ENCODE assay signal across 1 cellular context in genomic region chr22:20149257-20150250, GRCh38.
TF ChIP-seq lines count a peak whose summit lies in the region.

No MANE protein-coding gene starts in this region.

TF ChIP-seq in K562, 482 proteins besides CTCF, POLR2A, EP300 and RAD21:
- no peak for TF ChIP-seq NR2F6 (CRISPR knock-in tag; IDR thresholded peaks at IDR 0.05)
- no peak for TF ChIP-seq FOS (IDR thresholded peaks at IDR 0.05; ENCODE audit: extremely low read depth, insufficient read length)
- TF ChIP-seq POLR2G (IDR thresholded peaks at IDR 0.05; ENCODE audit: low read depth, low read length) = peak; percentile 50; the same call in 1 of the 2 replicates
- TF ChIP-seq HCFC1 (IDR thresholded peaks at IDR 0.05; ENCODE audit: low read depth, low read length) = no peak
- peak; percentile 67 for TF ChIP-seq MAX (CRISPR knock-in tag; IDR thresholded peaks at IDR 0.05)
- no peak for TF ChIP-seq ZFPM2 (CRISPR knock-in tag; IDR thresholded peaks at IDR 0.05)
- no peak for TF ChIP-seq POLR2H (tag; IDR thresholded peaks at IDR 0.05; ENCODE audit: low read depth)
- TF ChIP-seq ZNF551 (CRISPR knock-in tag; IDR thresholded peaks at IDR 0.05) = no peak
- TF ChIP-seq BRCA1 (IDR thresholded peaks at IDR 0.05) = no peak
- TF ChIP-seq BRCA1 (CRISPR knock-in tag; IDR thresholded peaks at IDR 0.05) = peak; percentile 82; the same call in 1 of the 2 replicates
- no peak for TF ChIP-seq CREB3L1 (IDR thresholded peaks at IDR 0.05; ENCODE audit: borderline replicate concordance, low read depth)
- peak; percentile 33; the same call in 1 of the 2 replicates for TF ChIP-seq ZNF511 (CRISPR knock-in tag; IDR thresholded peaks at IDR 0.05)
- TF ChIP-seq HLTF (IDR thresholded peaks at IDR 0.05) = no peak
- TF ChIP-seq ATF1 (CRISPR knock-in tag; IDR thresholded peaks at IDR 0.05) = 0 out of 2 replicates have a peak, but pooled peaks have one; percentile 5
- no peak for TF ChIP-seq ATF1 (tag; IDR thresholded peaks at IDR 0.05)
- peak; percentile 63; the same call in 1 of the 2 replicates for TF ChIP-seq TFAP4 (CRISPR knock-in tag; IDR thresholded peaks at IDR 0.05; ENCODE audit: borderline replicate concordance)
- TF ChIP-seq ZNF740 (CRISPR knock-in tag; IDR thresholded peaks at IDR 0.05) = peak; percentile 88
- TF ChIP-seq ZNF740 (tag; IDR thresholded peaks at IDR 0.05) = peak in 1 of 2 experiments; percentile 45; a peak in 1 of 4 replicates
- TF ChIP-seq ZBTB7A (IDR thresholded peaks at IDR 0.05; ENCODE audit: borderline replicate concordance, control insufficient read depth, low read depth, low read length) = 0 out of 2 replicates have a peak, but pooled peaks have one; percentile 4
- TF ChIP-seq MCM5 (IDR thresholded peaks at IDR 0.05; ENCODE audit: low read depth) = no peak
- TF ChIP-seq CHD1 (IDR thresholded peaks at IDR 0.05; ENCODE audit: low read length) = no peak
- TF ChIP-seq RHOXF2B (CRISPR knock-in tag; conservative IDR thresholded peaks at IDR 0.05) = no peak
- no peak for TF ChIP-seq FOXM1 (IDR thresholded peaks at IDR 0.05; ENCODE audit: low read depth)
- TF ChIP-seq FOXM1 (CRISPR knock-in tag; IDR thresholded peaks at IDR 0.05; ENCODE audit: low read depth) = 0 out of 2 replicates have a peak, but pooled peaks have one; percentile 55
- 0 out of 2 replicates have a peak, but pooled peaks have one; percentile 71 for TF ChIP-seq STAT6 (CRISPR knock-in tag; IDR thresholded peaks at IDR 0.05)
- TF ChIP-seq TEAD4 (IDR thresholded peaks at IDR 0.05; ENCODE audit: low read length) = no peak
- TF ChIP-seq TEAD4 (CRISPR knock-in tag; IDR thresholded peaks at IDR 0.05; ENCODE audit: borderline replicate concordance) = peak; percentile 55; the same call in 1 of the 2 replicates
- TF ChIP-seq USF1 (CRISPR knock-in tag; IDR thresholded peaks at IDR 0.05) = 0 out of 2 replicates have a peak, but pooled peaks have one; percentile 4
- TF ChIP-seq U2AF2 (optimal IDR thresholded peaks at IDR 0.05; ENCODE audit: low read depth, low read length) = no peak
